ENCODE assay signal across 10 cellular contexts in the genomic region with DNA sequence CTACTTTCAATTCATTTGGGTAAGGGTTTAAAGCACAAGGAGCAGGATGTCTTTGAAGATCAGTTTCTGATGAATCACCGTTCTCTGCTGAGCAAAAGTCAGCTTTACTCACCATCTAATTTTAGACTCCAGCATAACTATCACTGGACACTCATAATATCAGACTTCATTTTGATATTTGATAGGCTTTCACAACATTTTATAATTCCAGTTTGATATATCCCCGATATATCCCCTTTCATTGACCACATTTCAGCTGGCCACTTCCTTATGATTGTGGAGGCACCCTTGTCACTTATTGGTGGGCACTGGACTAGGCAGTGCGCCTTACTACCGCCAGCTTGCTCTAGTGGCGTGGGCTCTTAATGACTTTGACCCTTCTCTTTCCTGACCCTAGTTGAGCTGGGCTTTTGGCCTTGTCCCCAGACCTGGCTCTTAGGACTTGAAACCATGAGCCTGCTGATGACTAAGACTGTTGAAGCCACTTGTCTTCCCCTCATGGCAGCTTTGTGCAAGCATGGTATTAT. TPM values are rescaled to one million over a fixed set of nuclear protein-coding genes. Genes with fewer than 3 reads are reported as not detected.
DNase-seq lines count a peak whose midpoint lies in the region; ATAC-seq, FAIRE-seq and TF ChIP-seq lines count a peak whose summit lies in the region.
"Had no signal": no experiment of that assay in that cellular context is flagged by ENCODE, and none has a peak within 500 bp of the region (broad histone marks: within the 10 kb centered on the region; RNA-seq: fewer than 3 reads in every experiment).

No MANE protein-coding gene starts in this region.

- H3K36me3 ChIP-seq in BLaER1 treated with 17β-estradiol and CSF1 and Interleukin-3, amounts not matched to agents 10 nM and 100 nM: 0 out of 22 replicates have a peak, but pooled peaks cover 0 to 7% (median 0%) of the 10 kb centered on the region in 11 experiments
- H3K36me3 ChIP-seq in K562 (ENCODE audit: control insufficient read depth, insufficient read depth, low read length): peaks cover 19% of the 10 kb centered on the region
- H3K36me3 ChIP-seq in mesodermal cell (ENCODE audit: control insufficient read depth, insufficient read depth, low read length): no peaks in the 10 kb centered on the region

- CTCF ChIA-PET in K562 (lab: Yijun Ruan, JAX; ENCODE audit: low intra/inter-chr PET ratio): no interaction called here
- CTCF ChIA-PET in HEK293T (lab: Yijun Ruan, JAX): interaction anchor here (1.1 kb wide), 1 partner anchor 18 kb away, joined by 4 read pairs; no protein-coding TSS in a partner anchor

- TF ChIP-seq POLR2A in K562 (conservative IDR thresholded peaks at IDR 0.05): no peak

- H4K20me1 ChIP-seq in BLaER1 treated with 17β-estradiol and CSF1 and Interleukin-3, amounts not matched to agents 10 nM and 100 nM: peaks cover 0 to 90% (median 0%) of the 10 kb centered on the region in 11 experiments; a peak in 6 of 22 replicates
- 0 out of 2 replicates have a peak, but pooled peaks cover under 1% of the 10 kb centered on the region for H4K20me1 ChIP-seq in K562 (replicated peaks; ENCODE audit: control insufficient read depth, insufficient read depth, low read length)

- H3K9me3 ChIP-seq in BLaER1 treated with 17β-estradiol and CSF1 and Interleukin-3, amounts not matched to agents 10 nM and 100 nM (replicated peaks in 1 of 11): 0 out of 22 replicates have a peak, but pooled peaks cover 0 to 5% (median 0%) of the 10 kb centered on the region in 11 experiments
- no peaks in the 10 kb centered on the region for H3K9me3 ChIP-seq in K562 (replicated peaks; ENCODE audit: control insufficient read depth, insufficient read depth, low read depth, low read length)
- no peaks in the 10 kb centered on the region for H3K9me3 ChIP-seq in mesodermal cell (ENCODE audit: control insufficient read depth, low read length)

- peak overlapping the region in 5 of 11 experiments; percentile 23 to 73 (median 48); a peak in 7 of 22 replicates for H3K27ac ChIP-seq in BLaER1 treated with 17β-estradiol and CSF1 and Interleukin-3, amounts not matched to agents 10 nM and 100 nM
- H3K27ac ChIP-seq in K562 (ENCODE audit: extremely low read depth, low read depth, low read length): peak overlapping the region; percentile 76
- peak overlapping the region; percentile 11 for H3K27ac ChIP-seq in mesodermal cell (ENCODE audit: low read depth, low read length, severe bottlenecking)

- ATAC-seq in HG03432 (IDR thresholded peaks at IDR 0.05; ENCODE audit: unreplicated experiment): peak; percentile 60
- ATAC-seq in K562: no peak
- no peak for ATAC-seq in HG03342 (IDR thresholded peaks at IDR 0.05; ENCODE audit: unreplicated experiment)

- POLR2A ChIA-PET in K562 (lab: Yijun Ruan, JAX) (interaction anchor here (0.9 to 2.1 kb wide), 4 partner anchors 9 to 44 kb away, joined by 4 to 8 read pairs (median 6); no protein-coding TSS in a partner anchor), HEK293T (lab: Yijun Ruan, JAX) (no interaction called here)

- H2AFZ ChIP-seq in K562 (ENCODE audit: low read depth, low read length): no peak overlapping the region

- peaks cover 0 to 5% (median 0%) of the 10 kb centered on the region in 11 experiments; a peak in 2 of 22 replicates for H3K27me3 ChIP-seq in BLaER1 treated with 17β-estradiol and CSF1 and Interleukin-3, amounts not matched to agents 10 nM and 100 nM
- H3K27me3 ChIP-seq in K562 (ENCODE audit: control insufficient read depth in 2 of 2, insufficient read depth in 2 of 2, low read length in 2 of 2): no peaks in the 10 kb centered on the region

- WGBS in K562 (ENCODE audit: insufficient coverage, low coverage, missing lambda C conversion rate): 46% methylated on average over 5 of the region's 5 CpGs
- 91 to 98% methylated on average over 4 to 5 of the region's 5 CpGs for WGBS in mesodermal cell (ENCODE audit: insufficient coverage in 2 of 2), 2 experiments

- BruUV-seq in K562 (replicated peaks; lab: Mats Ljungman, UMichigan): no TSS peak

- FAIRE-seq in K562 (lab: Jason Lieb, UNC): peak; percentile 37

- peak in 2 of 4 experiments; percentile 42 to 65 for DNase-seq in K562 (ENCODE audit: extremely low read depth in 1 of 4, low spot score in 3 of 4)
- no peak for DNase-seq in NCI-H345 (lab: John Stamatoyannopoulos, UW)
- no peak for DNase-seq in Kasumi-1 (lab: John Stamatoyannopoulos, UW)
- no peak for DNase-seq in HEK293T (ENCODE audit: extremely low spot score)
- DNase-seq: naive B cell, SHP77 treated with DMSO at 0.1 percent for 48 hours had no signal

- H3K9ac ChIP-seq in BLaER1 treated with 17β-estradiol and CSF1 and Interleukin-3, amounts not matched to agents 10 nM and 100 nM: peak overlapping the region in 2 of 11 experiments; percentile 28 to 31; a peak in 2 of 22 replicates
- H3K9ac ChIP-seq in K562 (ENCODE audit: insufficient read depth in 1 of 2, low read depth in 2 of 2, low read length in 2 of 2): peak overlapping the region in 1 of 2 experiments; percentile 39; a peak in 2 of 4 replicates

- peaks cover 4% of the 10 kb centered on the region for H3K9me1 ChIP-seq in K562 (ENCODE audit: control insufficient read depth, insufficient read depth, low read length)

- H3K79me2 ChIP-seq in K562 (ENCODE audit: control insufficient read depth, insufficient read depth, low read length): peaks cover 80% of the 10 kb centered on the region

- in situ Hi-C loops in K562 (cut with MboI): no loop called here

- no peak for TF ChIP-seq EP300 in K562 (IDR thresholded peaks at IDR 0.05; ENCODE audit: low read length)

- intact Hi-C loops in K562 (cut with micrococcal nuclease): no loop called here

- no peak for TF ChIP-seq RAD21 in K562 (CRISPR knock-in tag; conservative IDR thresholded peaks at IDR 0.05 in 1 of 2, IDR thresholded peaks at IDR 0.05 in 1 of 2)

- H3K4me2 ChIP-seq in BLaER1 treated with 17β-estradiol and CSF1 and Interleukin-3, amounts not matched to agents 10 nM and 100 nM: peak overlapping the region in 8 of 11 experiments; percentile 18 to 89 (median 71); a peak in 16 of 22 replicates
- peak overlapping the region; percentile 49; the same call in 1 of the 2 replicates for H3K4me2 ChIP-seq in K562 (ENCODE audit: insufficient read depth, low read length)

- TF ChIP-seq CTCF in K562 (IDR thresholded peaks at IDR 0.05 in 2 of 3, conservative IDR thresholded peaks at IDR 0.05 in 1 of 3; ENCODE audit: insufficient read depth in 2 of 3, low read depth in 1 of 3, low read length in 3 of 3): no peak

- H3K4me1 ChIP-seq in BLaER1 treated with 17β-estradiol and CSF1 and Interleukin-3, amounts not matched to agents 10 nM and 100 nM: peaks cover 14 to 61% (median 38%) of the 10 kb centered on the region in 10 experiments
- H3K4me1 ChIP-seq in K562 (replicated peaks in 1 of 2; ENCODE audit: control insufficient read depth in 2 of 2, insufficient read depth in 2 of 2, low read length in 2 of 2): peaks cover 32 to 78% of the 10 kb centered on the region in 2 experiments
- H3K4me1 ChIP-seq in mesodermal cell (ENCODE audit: control insufficient read depth, insufficient read depth, low read length, poor library complexity, severe bottlenecking): peaks cover 37% of the 10 kb centered on the region

- no peak overlapping the region for H3K4me3 ChIP-seq in BLaER1 treated with 17β-estradiol and CSF1 and Interleukin-3, amounts not matched to agents 10 nM and 100 nM
- no peak overlapping the region for H3K4me3 ChIP-seq in K562
- H3K4me3 ChIP-seq in mesodermal cell (ENCODE audit: extremely low read depth, insufficient read depth, low read length, poor library complexity, severe bottlenecking): no peak overlapping the region

TF ChIP-seq in K562, 482 proteins besides CTCF, POLR2A, EP300 and RAD21 (continues in another document):
- TF ChIP-seq ZNF140 (CRISPR knock-in tag; IDR thresholded peaks at IDR 0.05) (no peak), EZH2 (IDR thresholded peaks at IDR 0.05; ENCODE audit: borderline replicate concordance, low read depth, low read length) (no peak), PTTG1 (tag; IDR thresholded peaks at IDR 0.05; ENCODE audit: low read depth) (no peak)

TF ChIP-seq in HEK293T, 16 proteins besides CTCF, POLR2A, EP300 and RAD21 (continues in another document):
- no peak for TF ChIP-seq ZNF384 (IDR thresholded peaks at IDR 0.05)
- no peak for TF ChIP-seq NFRKB (IDR thresholded peaks at IDR 0.05)
- no peak for TF ChIP-seq FOXA1 (IDR thresholded peaks at IDR 0.05)
- TF ChIP-seq SUZ12 (IDR thresholded peaks at IDR 0.05): no peak
- TF ChIP-seq TARDBP (IDR thresholded peaks at IDR 0.05): no peak
- TF ChIP-seq FOXK2 (IDR thresholded peaks at IDR 0.05): no peak
- TF ChIP-seq, protein P1, sequence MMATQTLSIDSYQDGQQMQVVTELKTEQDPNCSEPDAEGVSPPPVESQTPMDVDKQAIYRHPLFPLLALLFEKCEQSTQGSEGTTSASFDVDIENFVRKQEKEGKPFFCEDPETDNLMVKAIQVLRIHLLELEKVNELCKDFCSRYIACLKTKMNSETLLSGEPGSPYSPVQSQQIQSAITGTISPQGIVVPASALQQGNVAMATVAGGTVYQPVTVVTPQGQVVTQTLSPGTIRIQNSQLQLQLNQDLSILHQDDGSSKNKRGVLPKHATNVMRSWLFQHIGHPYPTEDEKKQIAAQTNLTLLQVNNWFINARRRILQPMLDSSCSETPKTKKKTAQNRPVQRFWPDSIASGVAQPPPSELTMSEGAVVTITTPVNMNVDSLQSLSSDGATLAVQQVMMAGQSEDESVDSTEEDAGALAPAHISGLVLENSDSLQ (IDR thresholded peaks at IDR 0.05): no peak
- TF ChIP-seq FOXM1 (IDR thresholded peaks at IDR 0.05; ENCODE audit: borderline replicate concordance): no peak
- no peak for TF ChIP-seq HDGF (IDR thresholded peaks at IDR 0.05; ENCODE audit: borderline replicate concordance)

RNA-seq across cellular contexts. Expression of a gene that starts 46.8 kb away (rescaled TPM):
- 8.9 and 10.7 TPM in 2 replicates for total RNA-seq in K562 (2011; cell fraction: chromatin; rRNA removed; ENCODE audit: low replicate concordance)
- 20.3 and 25.2 TPM in 2 replicates for total RNA-seq in K562 (2011; cell fraction: nucleolus; rRNA removed)
- total RNA-seq in K562 (2011; cell fraction: nucleoplasm; rRNA removed): 20.1 and 20.5 TPM in 2 replicates
- 76.1 and 127 TPM in 2 replicates for total RNA-seq in K562 (2014; rRNA removed)
- 66.6 and 94.6 TPM in 2 replicates for total RNA-seq in K562 (2014; rRNA removed; fragmentation: Illumina TruSeq; extraction: Trizol)
- total RNA-seq in K562 (2015; rRNA removed; fragmentation: Illumina TruSeq; extraction: Trizol): 118 and 129 TPM in 2 replicates
- total RNA-seq in K562 (2021): 76.2 and 86.6 TPM in 2 replicates
- polyA plus RNA-seq in K562 (2011; rRNA removed): 92.8 and 98.2 TPM in 2 replicates
- 97.9 and 207 TPM in 2 replicates for polyA plus RNA-seq in K562 (2011; cell fraction: cytosol; rRNA removed)
- polyA plus RNA-seq in K562 (2011; cell fraction: nucleus; rRNA removed): 39.9 and 50.7 TPM in 2 replicates
- 136 and 260 TPM in 2 replicates for polyA plus RNA-seq in K562 (2012)
- 139 and 150 TPM in 2 replicates for polyA plus RNA-seq in K562 (2014; fragmentation: Illumina TruSeq; extraction: Trizol)
- polyA plus RNA-seq in K562 (2014; fragmentation: Nextera tagmentation; extraction: Ambion mirVana): 100 to 1,000 TPM; 363 to 422 TPM
- polyA plus RNA-seq in K562 (2014; rRNA removed): 108 and 126 TPM in 2 replicates
- 31.6 and 43.3 TPM in 2 replicates for polyA minus RNA-seq in K562 (2011; rRNA and poly(A)+ RNA removed)
- polyA minus RNA-seq in K562 (2011; cell fraction: cytosol; rRNA and poly(A)+ RNA removed): 48.6 and 56.5 TPM in 2 replicates
- polyA minus RNA-seq in K562 (2011; cell fraction: nucleus; rRNA and poly(A)+ RNA removed): 22.5 and 23.8 TPM in 2 replicates
- 28.2 TPM for polyA plus RNA-seq in mesodermal cell (2013, experiment 1 of 2)
- 25.3 TPM for polyA plus RNA-seq in mesodermal cell (2013, experiment 2 of 2)
